Comparison of ENCODE assay signal across 2 cellular contexts in the genomic region with DNA sequence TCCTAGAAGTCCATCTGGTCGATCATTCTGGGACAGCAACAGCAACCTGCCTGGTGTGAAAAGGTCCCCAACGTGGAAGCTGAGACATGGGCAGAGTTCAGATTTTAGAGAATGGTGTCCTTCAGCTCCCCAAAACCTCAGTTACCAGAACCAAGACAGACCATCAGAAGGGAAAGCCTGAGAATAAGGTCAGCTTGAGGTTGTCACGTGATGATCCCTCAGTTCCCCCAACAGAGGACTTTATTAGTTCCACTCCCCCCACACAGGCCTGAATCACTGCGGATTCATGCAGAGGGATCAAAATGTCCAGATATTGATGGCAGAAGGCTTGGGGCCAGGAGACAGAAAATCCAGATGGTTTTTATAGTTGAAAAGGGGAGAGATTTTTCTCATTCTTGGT.
TF ChIP-seq lines count a peak whose summit lies in the region.

No MANE protein-coding gene starts in this region.

TF ChIP-seq in HepG2, 621 proteins besides CTCF, POLR2A, EP300 and RAD21:
- no peak for TF ChIP-seq SP5 (CRISPR knock-in tag; IDR thresholded peaks at IDR 0.05; ENCODE audit: borderline replicate concordance, low read depth)
- TF ChIP-seq, protein P1, sequence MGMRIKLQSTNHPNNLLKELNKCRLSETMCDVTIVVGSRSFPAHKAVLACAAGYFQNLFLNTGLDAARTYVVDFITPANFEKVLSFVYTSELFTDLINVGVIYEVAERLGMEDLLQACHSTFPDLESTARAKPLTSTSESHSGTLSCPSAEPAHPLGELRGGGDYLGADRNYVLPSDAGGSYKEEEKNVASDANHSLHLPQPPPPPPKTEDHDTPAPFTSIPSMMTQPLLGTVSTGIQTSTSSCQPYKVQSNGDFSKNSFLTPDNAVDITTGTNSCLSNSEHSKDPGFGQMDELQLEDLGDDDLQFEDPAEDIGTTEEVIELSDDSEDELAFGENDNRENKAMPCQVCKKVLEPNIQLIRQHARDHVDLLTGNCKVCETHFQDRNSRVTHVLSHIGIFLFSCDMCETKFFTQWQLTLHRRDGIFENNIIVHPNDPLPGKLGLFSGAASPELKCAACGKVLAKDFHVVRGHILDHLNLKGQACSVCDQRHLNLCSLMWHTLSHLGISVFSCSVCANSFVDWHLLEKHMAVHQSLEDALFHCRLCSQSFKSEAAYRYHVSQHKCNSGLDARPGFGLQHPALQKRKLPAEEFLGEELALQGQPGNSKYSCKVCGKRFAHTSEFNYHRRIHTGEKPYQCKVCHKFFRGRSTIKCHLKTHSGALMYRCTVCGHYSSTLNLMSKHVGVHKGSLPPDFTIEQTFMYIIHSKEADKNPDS (CRISPR knock-in tag; IDR thresholded peaks at IDR 0.05), result no peak
- TF ChIP-seq TBX2 (CRISPR knock-in tag; IDR thresholded peaks at IDR 0.05; ENCODE audit: borderline replicate concordance), result no peak
- TF ChIP-seq MAX (IDR thresholded peaks at IDR 0.05), result no peak
- no peak for TF ChIP-seq KMT2B (CRISPR knock-in tag; IDR thresholded peaks at IDR 0.05)
- peak; percentile 48 for TF ChIP-seq USF2 (IDR thresholded peaks at IDR 0.05; ENCODE audit: low read depth, low read length)
- no peak for TF ChIP-seq USF2 (CRISPR knock-in tag; IDR thresholded peaks at IDR 0.05; ENCODE audit: borderline replicate concordance)
- no peak for TF ChIP-seq ZBTB3 (CRISPR knock-in tag; IDR thresholded peaks at IDR 0.05; ENCODE audit: borderline replicate concordance, low read depth)
- TF ChIP-seq HCFC1 (IDR thresholded peaks at IDR 0.05; ENCODE audit: low read depth, low read length), result no peak
- no peak for TF ChIP-seq HNRNPL (IDR thresholded peaks at IDR 0.05; ENCODE audit: low read depth, low read length)
- TF ChIP-seq NFKBIZ (CRISPR knock-in tag; IDR thresholded peaks at IDR 0.05), result no peak
- peak; percentile 60; the same call in 1 of the 2 replicates for TF ChIP-seq RAD51 (IDR thresholded peaks at IDR 0.05; ENCODE audit: borderline replicate concordance)

TF ChIP-seq in H1, 55 proteins besides CTCF, POLR2A, EP300 and RAD21:
- no peak for TF ChIP-seq CBX5 (IDR thresholded peaks at IDR 0.05; ENCODE audit: low read depth, low read length)
- TF ChIP-seq, protein P2, sequence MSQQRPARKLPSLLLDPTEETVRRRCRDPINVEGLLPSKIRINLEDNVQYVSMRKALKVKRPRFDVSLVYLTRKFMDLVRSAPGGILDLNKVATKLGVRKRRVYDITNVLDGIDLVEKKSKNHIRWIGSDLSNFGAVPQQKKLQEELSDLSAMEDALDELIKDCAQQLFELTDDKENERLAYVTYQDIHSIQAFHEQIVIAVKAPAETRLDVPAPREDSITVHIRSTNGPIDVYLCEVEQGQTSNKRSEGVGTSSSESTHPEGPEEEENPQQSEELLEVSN (IDR thresholded peaks at IDR 0.05), result no peak
